Comparison of ENCODE assay signal across 17 cellular contexts in the genomic region with DNA sequence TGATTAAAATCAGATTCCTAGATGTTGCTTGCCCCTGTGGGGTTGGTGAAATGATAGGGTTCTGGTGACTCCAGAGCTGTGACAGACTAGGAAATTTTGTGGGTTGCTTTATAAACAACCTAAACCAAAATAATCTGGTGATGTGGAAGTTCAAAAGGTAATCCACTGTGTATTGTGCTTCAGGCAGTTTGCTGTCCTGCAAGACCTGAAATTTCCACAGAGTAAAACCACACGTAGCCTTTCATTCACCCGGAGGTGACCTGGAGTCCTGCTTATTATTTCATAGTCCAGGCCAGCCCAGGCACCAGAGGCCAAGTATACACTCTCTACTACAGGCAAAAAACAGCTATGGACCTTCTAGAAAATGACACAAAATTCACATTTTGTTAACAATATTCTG.
DNase-seq lines count a peak whose midpoint lies in the region; ATAC-seq and TF ChIP-seq lines count a peak whose summit lies in the region.
"Had no signal": no experiment of that assay in that cellular context is flagged by ENCODE, and none has a peak within 500 bp of the region (broad histone marks: within the 10 kb centered on the region; RNA-seq: fewer than 3 reads in every experiment).

No MANE protein-coding gene starts in this region.

- no peak overlapping the region for H2AFZ ChIP-seq in PC-9

- peak overlapping the region; percentile 33 for H3K27ac ChIP-seq in PC-9

- H3K9me2 ChIP-seq in PC-9 (ENCODE audit: insufficient read depth), result no peaks in the 10 kb centered on the region

- no peaks in the 10 kb centered on the region for H3K9me3 ChIP-seq in PC-9 (ENCODE audit: insufficient read depth, low read depth)
- H3K9me3 ChIP-seq: Caco-2, HAP-1 had no signal

- no peaks in the 10 kb centered on the region for H3K9me3 Mint-ChIP-seq in nephron progenitor cell
- no peaks in the 10 kb centered on the region for H3K9me3 Mint-ChIP-seq in WTC11
- H3K9me3 Mint-ChIP-seq: CD4-positive, CD25-positive, alpha-beta regulatory T cell had no signal

- H3K4me1 Mint-ChIP-seq in nephron progenitor cell (peaks cover 43% of the 10 kb centered on the region), WTC11 (peaks cover 4% of the 10 kb centered on the region; the same call in 1 of the 2 replicates)
- H3K4me1 Mint-ChIP-seq: CD4-positive, CD25-positive, alpha-beta regulatory T cell had no signal

- no peaks in the 10 kb centered on the region for H3K27me3 Mint-ChIP-seq in nephron progenitor cell (ENCODE audit: low read depth, poor library complexity)
- no peaks in the 10 kb centered on the region for H3K27me3 Mint-ChIP-seq in WTC11 (ENCODE audit: low read depth)
- H3K27me3 Mint-ChIP-seq: CD4-positive, CD25-positive, alpha-beta regulatory T cell had no signal

- no peaks in the 10 kb centered on the region for H3K79me2 ChIP-seq in PC-9 (ENCODE audit: low read depth)

- H3K4me3 Mint-ChIP-seq in nephron progenitor cell (no peak overlapping the region), WTC11 (no peak overlapping the region)
- H3K4me3 Mint-ChIP-seq: CD4-positive, CD25-positive, alpha-beta regulatory T cell had no signal

- peaks cover 47% of the 10 kb centered on the region for H3K36me3 Mint-ChIP-seq in nephron progenitor cell (ENCODE audit: low read depth)
- peaks cover 8% of the 10 kb centered on the region; the same call in 1 of the 2 replicates for H3K36me3 Mint-ChIP-seq in WTC11
- H3K36me3 Mint-ChIP-seq: CD4-positive, CD25-positive, alpha-beta regulatory T cell had no signal

- no TSS peak for BruUV-seq in PC-9 (replicated peaks; lab: Mats Ljungman, UMichigan)

- peak; percentile 47 for ATAC-seq in esophagus mucosa
- no peak for ATAC-seq in WTC11
- ATAC-seq: PC-3 had no signal

- H3F3A ChIP-seq in PC-9 (ENCODE audit: insufficient read depth, low read depth), result peaks cover 6% of the 10 kb centered on the region; the same call in 1 of the 2 replicates

- CTCF ChIA-PET in PC-9 (lab: Charles Lee), result no interaction called here
- CTCF ChIA-PET in WTC11 (lab: Charles Lee), result no interaction called here

- POLR2A ChIA-PET in PC-9 (lab: Charles Lee; ENCODE audit: unreplicated experiment), result no interaction called here
- POLR2A ChIA-PET in WTC11 (lab: Charles Lee), result no interaction called here

- H3K27me3 ChIP-seq in PC-9 (ENCODE audit: insufficient read depth, low read depth), result no peaks in the 10 kb centered on the region

- no peak for TF ChIP-seq CTCF in PC-9 (conservative IDR thresholded peaks at IDR 0.05)
- no peak for TF ChIP-seq CTCF in nephron progenitor cell (IDR thresholded peaks at IDR 0.05)
- no peak for TF ChIP-seq CTCF in WTC11 (IDR thresholded peaks at IDR 0.05)

- DNase-seq in ELR (ENCODE audit: low read depth), result peak; percentile 40
- DNase-seq in PC-9, result peak in 1 of 2 experiments; percentile 66
- DNase-seq in nephron progenitor cell, result no peak
- no peak for DNase-seq in WTC11 (ENCODE audit: low spot score)
- DNase-seq in activated gamma-delta T cell treated with Interleukin-2 at 50 U/mL for 16 hours, result no peak
- DNase-seq in medulla oblongata (ENCODE audit: extremely low spot score), result no peak
- DNase-seq: AML-193; Caco-2; CD4-positive, CD25-positive, alpha-beta regulatory T cell; NCI-H1417; NCI-H187 treated with DMSO at 0.1 percent for 48 hours; NCI-H2171; NCI-H446; NCI-H69; PC-3 had no signal

- H4K20me1 ChIP-seq in PC-9 (ENCODE audit: insufficient read depth), result no peaks in the 10 kb centered on the region

- peak overlapping the region; percentile 40 for H3K4me2 ChIP-seq in PC-9

- intact Hi-C loops in PC-9 (cut with micrococcal nuclease; ENCODE audit: unreplicated experiment), result no loop called here

- peaks cover 22% of the 10 kb centered on the region for H3K4me1 ChIP-seq in PC-9 (replicated peaks; ENCODE audit: insufficient read depth)
- H3K4me1 ChIP-seq: Caco-2 had no signal

- peak overlapping the region; percentile 37 for H3K27ac Mint-ChIP-seq in nephron progenitor cell
- no peak overlapping the region for H3K27ac Mint-ChIP-seq in WTC11
- H3K27ac Mint-ChIP-seq: CD4-positive, CD25-positive, alpha-beta regulatory T cell had no signal

- H3K4me3 ChIP-seq in PC-9, result no peak overlapping the region
- H3K4me3 ChIP-seq: HAP-1 had no signal

- H3K36me3 ChIP-seq in PC-9 (ENCODE audit: low read depth), result peaks cover 10% of the 10 kb centered on the region; the same call in 1 of the 2 replicates

TF ChIP-seq in WTC11, 78 proteins besides CTCF, POLR2A, EP300 and RAD21 (continues in another document):
- TF ChIP-seq, protein P1, sequence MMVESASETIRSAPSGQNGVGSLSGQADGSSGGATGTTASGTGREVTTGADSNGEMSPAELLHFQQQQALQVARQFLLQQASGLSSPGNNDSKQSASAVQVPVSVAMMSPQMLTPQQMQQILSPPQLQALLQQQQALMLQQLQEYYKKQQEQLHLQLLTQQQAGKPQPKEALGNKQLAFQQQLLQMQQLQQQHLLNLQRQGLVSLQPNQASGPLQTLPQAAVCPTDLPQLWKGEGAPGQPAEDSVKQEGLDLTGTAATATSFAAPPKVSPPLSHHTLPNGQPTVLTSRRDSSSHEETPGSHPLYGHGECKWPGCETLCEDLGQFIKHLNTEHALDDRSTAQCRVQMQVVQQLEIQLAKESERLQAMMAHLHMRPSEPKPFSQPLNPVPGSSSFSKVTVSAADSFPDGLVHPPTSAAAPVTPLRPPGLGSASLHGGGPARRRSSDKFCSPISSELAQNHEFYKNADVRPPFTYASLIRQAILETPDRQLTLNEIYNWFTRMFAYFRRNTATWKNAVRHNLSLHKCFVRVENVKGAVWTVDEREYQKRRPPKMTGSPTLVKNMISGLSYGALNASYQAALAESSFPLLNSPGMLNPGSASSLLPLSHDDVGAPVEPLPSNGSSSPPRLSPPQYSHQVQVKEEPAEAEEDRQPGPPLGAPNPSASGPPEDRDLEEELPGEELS (CRISPR knock-in tag; IDR thresholded peaks at IDR 0.05), result no peak
- TF ChIP-seq, protein P2, sequence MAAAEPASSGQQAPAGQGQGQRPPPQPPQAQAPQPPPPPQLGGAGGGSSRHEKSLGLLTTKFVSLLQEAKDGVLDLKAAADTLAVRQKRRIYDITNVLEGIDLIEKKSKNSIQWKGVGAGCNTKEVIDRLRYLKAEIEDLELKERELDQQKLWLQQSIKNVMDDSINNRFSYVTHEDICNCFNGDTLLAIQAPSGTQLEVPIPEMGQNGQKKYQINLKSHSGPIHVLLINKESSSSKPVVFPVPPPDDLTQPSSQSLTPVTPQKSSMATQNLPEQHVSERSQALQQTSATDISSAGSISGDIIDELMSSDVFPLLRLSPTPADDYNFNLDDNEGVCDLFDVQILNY (CRISPR knock-in tag; IDR thresholded peaks at IDR 0.05), result no peak
- TF ChIP-seq, protein P3, sequence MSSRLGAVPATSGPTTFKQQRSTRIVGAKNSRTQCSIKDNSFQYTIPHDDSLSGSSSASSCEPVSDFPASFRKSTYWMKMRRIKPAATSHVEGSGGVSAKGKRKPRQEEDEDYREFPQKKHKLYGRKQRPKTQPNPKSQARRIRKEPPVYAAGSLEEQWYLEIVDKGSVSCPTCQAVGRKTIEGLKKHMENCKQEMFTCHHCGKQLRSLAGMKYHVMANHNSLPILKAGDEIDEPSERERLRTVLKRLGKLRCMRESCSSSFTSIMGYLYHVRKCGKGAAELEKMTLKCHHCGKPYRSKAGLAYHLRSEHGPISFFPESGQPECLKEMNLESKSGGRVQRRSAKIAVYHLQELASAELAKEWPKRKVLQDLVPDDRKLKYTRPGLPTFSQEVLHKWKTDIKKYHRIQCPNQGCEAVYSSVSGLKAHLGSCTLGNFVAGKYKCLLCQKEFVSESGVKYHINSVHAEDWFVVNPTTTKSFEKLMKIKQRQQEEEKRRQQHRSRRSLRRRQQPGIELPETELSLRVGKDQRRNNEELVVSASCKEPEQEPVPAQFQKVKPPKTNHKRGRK (CRISPR knock-in tag; IDR thresholded peaks at IDR 0.05; ENCODE audit: borderline replicate concordance), result no peak
- TF ChIP-seq NFE2L1 (CRISPR knock-in tag; IDR thresholded peaks at IDR 0.05) (no peak), JUN (CRISPR knock-in tag; IDR thresholded peaks at IDR 0.05) (no peak), TEAD4 (CRISPR knock-in tag; IDR thresholded peaks at IDR 0.05) (no peak), NR2C2 (CRISPR knock-in tag; IDR thresholded peaks at IDR 0.05) (no peak), MYBL2 (CRISPR knock-in tag; IDR thresholded peaks at IDR 0.05) (no peak), ETV6 (CRISPR knock-in tag; IDR thresholded peaks at IDR 0.05) (no peak), CREM (CRISPR knock-in tag; IDR thresholded peaks at IDR 0.05) (no peak), GRHL2 (CRISPR knock-in tag; IDR thresholded peaks at IDR 0.05; ENCODE audit: insufficient replicate concordance, severe bottlenecking) (no peak), FOXP1 (CRISPR knock-in tag; IDR thresholded peaks at IDR 0.05; ENCODE audit: borderline replicate concordance) (no peak), ELF4 (CRISPR knock-in tag; IDR thresholded peaks at IDR 0.05; ENCODE audit: low read depth) (no peak), JAZF1 (CRISPR knock-in tag; IDR thresholded peaks at IDR 0.05) (no peak), RELA (CRISPR knock-in tag; IDR thresholded peaks at IDR 0.05; ENCODE audit: borderline replicate concordance) (no peak), ZBTB21 (CRISPR knock-in tag; IDR thresholded peaks at IDR 0.05; ENCODE audit: borderline replicate concordance) (no peak)
- TF ChIP-seq, protein P4, sequence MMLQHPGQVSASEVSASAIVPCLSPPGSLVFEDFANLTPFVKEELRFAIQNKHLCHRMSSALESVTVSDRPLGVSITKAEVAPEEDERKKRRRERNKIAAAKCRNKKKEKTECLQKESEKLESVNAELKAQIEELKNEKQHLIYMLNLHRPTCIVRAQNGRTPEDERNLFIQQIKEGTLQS (CRISPR knock-in tag; conservative IDR thresholded peaks at IDR 0.05), result no peak
